ENCODE assay signal across 8 cellular contexts in the genomic region with DNA sequence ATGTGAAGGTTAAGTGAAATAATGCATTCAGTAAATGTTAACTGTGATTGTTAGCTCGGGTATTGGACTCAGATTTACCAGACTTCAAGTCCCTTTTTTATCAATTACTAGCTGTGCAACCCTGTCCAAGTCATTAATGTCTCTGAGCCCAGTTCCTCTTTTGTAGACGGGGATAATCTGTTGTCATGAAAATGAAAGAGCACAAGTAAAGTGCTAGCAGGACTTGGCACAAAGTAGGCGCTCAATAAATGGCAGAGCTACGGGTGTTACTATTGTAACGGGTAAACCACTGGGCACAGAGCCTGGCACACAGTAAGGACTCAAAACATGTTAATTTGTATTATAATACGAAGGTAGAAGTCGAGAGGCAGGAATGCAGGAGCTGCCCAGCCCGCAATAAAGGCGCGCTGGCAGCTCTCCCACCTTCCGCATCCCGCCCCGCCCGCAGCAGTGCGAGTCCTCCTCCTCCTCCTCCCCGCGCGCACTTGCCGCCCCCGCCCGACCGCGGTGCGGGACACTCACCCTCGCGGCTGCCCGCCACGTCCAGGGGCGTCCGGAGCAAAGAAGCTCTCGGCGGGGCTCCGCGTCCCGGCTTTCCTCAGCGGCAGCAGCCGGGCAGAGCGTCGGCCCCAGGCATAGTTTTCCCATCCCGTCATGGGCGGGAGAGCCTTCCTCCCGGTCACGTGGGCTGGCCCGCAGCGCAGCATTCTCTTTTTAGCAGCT. TPM values are rescaled to one million over a fixed set of nuclear protein-coding genes. Genes with fewer than 3 reads are reported as not detected.
DNase-seq lines count a peak whose midpoint lies in the region; ATAC-seq and TF ChIP-seq lines count a peak whose summit lies in the region.

A gene with protein sequence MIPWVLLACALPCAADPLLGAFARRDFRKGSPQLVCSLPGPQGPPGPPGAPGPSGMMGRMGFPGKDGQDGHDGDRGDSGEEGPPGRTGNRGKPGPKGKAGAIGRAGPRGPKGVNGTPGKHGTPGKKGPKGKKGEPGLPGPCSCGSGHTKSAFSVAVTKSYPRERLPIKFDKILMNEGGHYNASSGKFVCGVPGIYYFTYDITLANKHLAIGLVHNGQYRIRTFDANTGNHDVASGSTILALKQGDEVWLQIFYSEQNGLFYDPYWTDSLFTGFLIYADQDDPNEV (minus strand): TSS at position 637 of the 723 bp plus-strand sequence. CDS start 15,615 bp downstream, outside the sequence.

- peaks cover 60% of the 10 kb centered on the region for H3K27me3 Mint-ChIP-seq in activated naive CD8-positive, alpha-beta T cell treated with anti-CD3 and anti-CD28 coated beads, Interleukin-2, amount 50 U/mL, for 24 hours

- no peak within 1 kb of the TSS for H3K27ac Mint-ChIP-seq in activated naive CD8-positive, alpha-beta T cell treated with anti-CD3 and anti-CD28 coated beads, Interleukin-2, amount 50 U/mL, for 24 hours

- H3K27me3 ChIP-seq in cardiac muscle cell: peaks cover 62% of the 10 kb centered on the region

- H3K9me3 Mint-ChIP-seq in activated naive CD8-positive, alpha-beta T cell treated with anti-CD3 and anti-CD28 coated beads, Interleukin-2, amount 50 U/mL, for 24 hours: no peaks in the 10 kb centered on the region

- no peak for ATAC-seq in activated naive CD8-positive, alpha-beta T cell treated with anti-CD3 and anti-CD28 coated beads, Interleukin-2, amount 50 U/mL, for 24 hours

- H3K4me3 Mint-ChIP-seq in activated naive CD8-positive, alpha-beta T cell treated with anti-CD3 and anti-CD28 coated beads, Interleukin-2, amount 50 U/mL, for 24 hours: peak within 1 kb of the TSS; percentile 48

- H3K4me3 ChIP-seq in cardiac muscle cell: peak within 1 kb of the TSS; percentile 36

- no peaks in the 10 kb centered on the region for H3K36me3 ChIP-seq in cardiac muscle cell

- peaks cover 13% of the 10 kb centered on the region for H3K4me1 Mint-ChIP-seq in activated naive CD8-positive, alpha-beta T cell treated with anti-CD3 and anti-CD28 coated beads, Interleukin-2, amount 50 U/mL, for 24 hours

- no peak within 1 kb of the TSS for H3K27ac ChIP-seq in cardiac muscle cell

- no peak for TF ChIP-seq CTCF in cardiac muscle cell (IDR thresholded peaks at IDR 0.05; ENCODE audit: low read depth, low read length)

- no peaks in the 10 kb centered on the region for H3K4me1 ChIP-seq in cardiac muscle cell (ENCODE audit: low read depth)

- H3K36me3 Mint-ChIP-seq in activated naive CD8-positive, alpha-beta T cell treated with anti-CD3 and anti-CD28 coated beads, Interleukin-2, amount 50 U/mL, for 24 hours (ENCODE audit: low read depth): no peaks in the 10 kb centered on the region

- H3K9me3 ChIP-seq in cardiac muscle cell (ENCODE audit: low read depth): no peaks in the 10 kb centered on the region

- DNase-seq in NCI-H2171 treated with DMSO at 0.1 percent for 48 hours (lab: John Stamatoyannopoulos, UW): peak; percentile 35
- no peak for DNase-seq in NCI-H2171 (lab: John Stamatoyannopoulos, UW)
- peak; percentile 78 for DNase-seq in LHCN-M2 (ENCODE audit: low read depth)
- DNase-seq in activated naive CD8-positive, alpha-beta T cell treated with anti-CD3 and anti-CD28 coated beads, Interleukin-2, amount 50 U/mL, for 24 hours: peak; percentile 16
- DNase-seq in cardiac muscle cell (ENCODE audit: low read depth in 1 of 2, low spot score in 1 of 2): peak; percentile 64 to 71
- peak; percentile 34 for DNase-seq in occipital lobe (lab: John Stamatoyannopoulos, UW)
- DNase-seq in activated effector memory CD4-positive, alpha-beta T cell treated with Interleukin-2 at 50 U/mL for 16 hours: no peak
- no peak for DNase-seq in NK-92 (lab: John Stamatoyannopoulos, UW; ENCODE audit: unreplicated experiment)

RNA-seq across cellular contexts. Expression of the gene that starts here (rescaled TPM):
- total RNA-seq in LHCN-M2 (2014; rRNA removed) (2.4 and 2.5 TPM in 2 replicates), cardiac muscle cell (not detected in 2 replicates), occipital lobe (3.1 TPM)
- polyA plus RNA-seq in LHCN-M2 (2012): 4.8 TPM
- 0.24 TPM in 1 of 2 replicates, not detected in the other for polyA plus RNA-seq in cardiac muscle cell

Comparison
In these comparisons a context has a peak if more than half of its experiments do, and no peak if none do; other contexts are left out.
1. DNase-seq: peak in NCI-H2171 treated with DMSO at 0.1 percent for 48 hours (single experiment), LHCN-M2 (single experiment), activated naive CD8-positive, alpha-beta T cell treated with anti-CD3 and anti-CD28 coated beads, Interleukin-2, amount 50 U/mL, for 24 hours (single experiment) and occipital lobe (single experiment); none in NCI-H2171 (single experiment), activated effector memory CD4-positive, alpha-beta T cell treated with Interleukin-2 at 50 U/mL for 16 hours (single experiment) and NK-92 (single experiment).
2. Peak in DNase-seq and H3K4me3 ChIP-seq in cardiac muscle cell; RNA of the gene not detected or under 1 TPM.